ENCODE assay signal across 13 cellular contexts in the genomic region with DNA sequence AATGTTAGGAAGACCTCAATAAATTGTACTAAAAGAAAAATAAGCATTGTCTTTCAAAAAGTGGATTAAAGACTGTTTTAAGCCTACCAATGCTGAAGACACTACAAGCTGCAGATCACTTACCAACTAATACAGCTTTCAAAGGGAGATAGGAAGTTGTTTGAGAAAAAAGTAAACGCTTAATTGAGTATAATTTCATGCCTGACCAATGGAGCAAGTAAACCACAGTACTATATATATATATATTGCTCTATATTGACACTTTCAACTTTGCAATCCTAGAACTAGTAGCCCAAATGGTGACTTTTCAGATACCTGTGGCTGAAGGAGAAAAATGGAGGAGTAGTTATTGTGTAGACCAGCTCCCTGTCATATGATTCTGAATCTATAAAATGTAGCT.
A peak's percentile ranks its signal among the peaks of the same experiment; 100 is the strongest.
DNase-seq lines count a peak whose midpoint lies in the region; ATAC-seq lines count a peak whose summit lies in the region.
"Had no signal": no experiment of that assay in that cellular context is flagged by ENCODE, and none has a peak within 500 bp of the region (broad histone marks: within the 10 kb centered on the region; RNA-seq: fewer than 3 reads in every experiment).

No MANE protein-coding gene starts in this region.

- ATAC-seq in GM18498 (IDR thresholded peaks at IDR 0.05; ENCODE audit: unreplicated experiment) (peak; percentile 45), GM19468 (IDR thresholded peaks at IDR 0.05; ENCODE audit: extremely low read depth, unreplicated experiment) (peak; percentile 30), HG03469 (IDR thresholded peaks at IDR 0.05; ENCODE audit: unreplicated experiment) (peak; percentile 47)

- in situ Hi-C loops in G401 (cut with HindIII; ENCODE audit: low sequenced_read_pairs) = no loop called here

- DNase-seq in NCI-H748 (lab: John Stamatoyannopoulos, UW; ENCODE audit: unreplicated experiment) (no peak), GOT3 (lab: John Stamatoyannopoulos, UW) (no peak), nucleus accumbens (lab: John Stamatoyannopoulos, UW) (no peak), G401 (ENCODE audit: low spot score) (no peak)
- DNase-seq: ACHN; CD4-positive, alpha-beta memory T cell; DMS79; GM23248; H7; KG1 had no signal
